Comparison of ENCODE assay signal across 10 cellular contexts in the genomic region with DNA sequence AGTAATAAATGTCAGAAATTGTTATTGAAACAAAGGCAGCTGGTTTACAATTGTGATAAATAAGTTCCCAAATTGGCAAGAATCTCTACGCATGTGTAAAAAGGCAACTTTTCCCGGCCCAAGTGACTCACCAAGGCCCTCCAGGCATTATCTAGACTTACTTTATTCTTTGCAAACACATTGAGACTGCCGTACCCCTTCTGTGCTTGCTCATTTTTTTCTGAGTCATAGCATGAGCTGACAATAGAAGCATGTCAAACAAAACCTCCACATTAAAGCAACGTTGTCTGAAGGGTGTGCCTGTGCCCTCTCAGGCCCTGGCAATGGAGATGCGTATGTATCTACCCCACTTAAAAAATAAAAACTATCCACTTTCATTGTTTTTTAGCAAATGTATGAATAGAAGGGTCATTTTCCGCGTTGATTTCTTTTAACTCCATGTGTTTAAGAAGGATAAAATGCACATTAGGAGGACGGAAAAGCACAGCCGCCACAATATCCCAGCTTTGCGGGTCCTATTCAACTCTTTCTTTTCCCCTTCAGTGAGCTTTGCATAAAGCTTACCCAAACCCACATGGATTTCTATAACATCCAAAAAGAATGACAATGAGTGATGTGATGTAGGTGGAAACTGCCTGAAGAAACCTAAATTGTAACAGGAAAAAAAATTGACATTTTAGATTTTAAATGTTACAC.
DNase-seq lines count a peak whose midpoint lies in the region; ATAC-seq and TF ChIP-seq lines count a peak whose summit lies in the region.
"Had no signal": no experiment of that assay in that cellular context is flagged by ENCODE, and none has a peak within 500 bp of the region (broad histone marks: within the 10 kb centered on the region; RNA-seq: fewer than 3 reads in every experiment).

No MANE protein-coding gene starts in this region.

- no peak for ATAC-seq in HG03460 (IDR thresholded peaks at IDR 0.05; ENCODE audit: unreplicated experiment)
- no peak for ATAC-seq in activated CD8-positive, alpha-beta T cell treated with anti-CD3 and anti-CD28 coated beads for 36 hours

- H3K36me3 Mint-ChIP-seq in activated CD8-positive, alpha-beta T cell treated with anti-CD3 and anti-CD28 coated beads for 36 hours (ENCODE audit: low read depth) = no peaks in the 10 kb centered on the region

- H3K27me3 Mint-ChIP-seq in activated CD8-positive, alpha-beta T cell treated with anti-CD3 and anti-CD28 coated beads for 36 hours = peaks cover 6% of the 10 kb centered on the region

- POLR2A ChIA-PET in activated CD8-positive, alpha-beta T cell treated with anti-CD3 and anti-CD28 coated beads for 36 hours (lab: Charles Lee) = no interaction called here

- H3K4me3 ChIP-seq in fibroblast of the aortic adventitia (ENCODE audit: low read depth, low read length) = no peak overlapping the region
- H3K4me3 ChIP-seq in skin epidermis = no peak overlapping the region

- TF ChIP-seq CTCF in fibroblast of the aortic adventitia (IDR thresholded peaks at IDR 0.05; ENCODE audit: insufficient read depth, low read length) = no peak
- no peak for TF ChIP-seq CTCF in activated CD8-positive, alpha-beta T cell treated with anti-CD3 and anti-CD28 coated beads for 36 hours (IDR thresholded peaks at IDR 0.05)

- H3K9me3 Mint-ChIP-seq in activated CD8-positive, alpha-beta T cell treated with anti-CD3 and anti-CD28 coated beads for 36 hours = no peaks in the 10 kb centered on the region

- intact Hi-C loops in activated CD8-positive, alpha-beta T cell treated with anti-CD3 and anti-CD28 coated beads for 36 hours (cut with micrococcal nuclease) = no loop called here

- CTCF ChIA-PET in activated CD8-positive, alpha-beta T cell treated with anti-CD3 and anti-CD28 coated beads for 36 hours (lab: Charles Lee) = no interaction called here

- peak overlapping the region in 18 of 21 experiments; percentile 17 to 79 (median 58) for H3K27ac ChIP-seq in skin epidermis

- H3K4me1 Mint-ChIP-seq in activated CD8-positive, alpha-beta T cell treated with anti-CD3 and anti-CD28 coated beads for 36 hours (ENCODE audit: low read depth) = no peaks in the 10 kb centered on the region

- no peak overlapping the region for H3K4me3 Mint-ChIP-seq in activated CD8-positive, alpha-beta T cell treated with anti-CD3 and anti-CD28 coated beads for 36 hours

- H3K27ac Mint-ChIP-seq in activated CD8-positive, alpha-beta T cell treated with anti-CD3 and anti-CD28 coated beads for 36 hours = no peak overlapping the region

- DNase-seq in H4 (ENCODE audit: low spot score) (peak; percentile 95), RKO (ENCODE audit: low spot score) (peak; percentile 89), fibroblast of the aortic adventitia (ENCODE audit: low read depth) (peak; percentile 96), OCI-M1 (lab: John Stamatoyannopoulos, UW) (no peak)
- no peak for DNase-seq in stimulated activated naive CD4-positive, alpha-beta T cell (lab: John Stamatoyannopoulos, UW)
- no peak for DNase-seq in activated CD8-positive, alpha-beta T cell treated with anti-CD3 and anti-CD28 coated beads for 36 hours
- DNase-seq: activated CD4-positive, alpha-beta T cell treated with anti-CD3 and anti-CD28 coated beads for 1 hour; stimulated activated CD4-positive, alpha-beta T cell treated with anti-CD3 and anti-CD28 coated beads, Interleukin-4, amount 100 ng/mL, for 1 hour had no signal

Comparison
In these comparisons a context has a peak if more than half of its experiments do, and no peak if none do; other contexts are left out.
1. DNase-seq: peak in H4 (single experiment), RKO (single experiment) and fibroblast of the aortic adventitia (single experiment); none in stimulated activated naive CD4-positive, alpha-beta T cell (0 of 6), activated CD8-positive, alpha-beta T cell treated with anti-CD3 and anti-CD28 coated beads for 36 hours (single experiment) and OCI-M1 (single experiment).